In the genomic region with DNA sequence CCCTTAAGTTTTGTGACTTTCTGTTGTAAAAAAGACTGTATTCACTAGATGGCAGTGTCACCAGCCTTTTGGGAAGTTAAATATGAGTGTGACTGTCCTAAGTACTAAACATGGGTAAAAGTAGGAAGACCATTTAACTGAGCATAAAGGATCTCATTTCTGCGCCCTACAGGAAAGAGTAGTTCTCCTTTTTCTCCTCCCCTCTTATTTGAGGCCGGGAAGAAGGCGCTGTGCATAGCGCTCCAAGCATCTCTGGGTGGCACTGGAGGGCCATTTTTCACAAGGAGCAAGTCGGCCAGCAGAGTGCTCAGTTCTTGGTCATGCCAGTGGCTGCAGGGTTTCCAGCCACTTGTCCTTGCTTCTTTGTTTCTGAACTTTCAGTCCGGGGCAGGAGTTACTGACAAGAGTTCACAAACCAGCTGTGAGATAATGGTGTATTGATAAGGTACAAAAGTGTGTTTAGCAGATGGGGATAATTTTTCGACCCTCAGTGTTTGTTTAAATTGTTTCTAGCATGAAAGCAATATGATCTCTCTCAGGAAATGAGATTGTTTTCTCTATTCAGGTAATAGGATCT, we compare ENCODE assay signal across 8 cellular contexts.
A peak's percentile ranks its signal among the peaks of the same experiment; 100 is the strongest.
DNase-seq lines count a peak whose midpoint lies in the region; ATAC-seq and TF ChIP-seq lines count a peak whose summit lies in the region.

No MANE protein-coding gene starts in this region.

- H2AFZ ChIP-seq in OCI-LY3 (ENCODE audit: low read depth, low read length): peak overlapping the region; percentile 66

- no peaks in the 10 kb centered on the region for H4K20me1 ChIP-seq in OCI-LY3 (ENCODE audit: insufficient read depth, low read length)

- peak; percentile 65 for DNase-seq in DMS 273 (lab: John Stamatoyannopoulos, UW; ENCODE audit: unreplicated experiment)
- peak; percentile 81 for DNase-seq in amniotic epithelial cell (ENCODE audit: low read depth)
- peak; percentile 68 to 90 for DNase-seq in cardiac muscle cell (ENCODE audit: low read depth in 1 of 2, low spot score in 1 of 2)
- peak; percentile 66 to 79 (median 76) for DNase-seq in ovary
- no peak for DNase-seq in stimulated activated naive CD4-positive, alpha-beta T cell treated with Interleukin-2 at 50 U/mL for 16 hours (lab: John Stamatoyannopoulos, UW)

- no peak for TF ChIP-seq EP300 in ovary (IDR thresholded peaks at IDR 0.05)

- H3K79me2 ChIP-seq in OCI-LY3 (ENCODE audit: low read length): no peaks in the 10 kb centered on the region

- peak overlapping the region; percentile 42 for H3K4me3 ChIP-seq in OCI-LY3 (ENCODE audit: low read length)
- no peak overlapping the region for H3K4me3 ChIP-seq in cardiac muscle cell
- H3K4me3 ChIP-seq in ovary: no peak overlapping the region

- H3K4me2 ChIP-seq in OCI-LY3 (ENCODE audit: low read length): peak overlapping the region; percentile 57

- peak overlapping the region; percentile 36 for H3K9ac ChIP-seq in OCI-LY3 (ENCODE audit: low read length)

- H3K27ac ChIP-seq in OCI-LY3 (ENCODE audit: low read length) (0 out of 2 replicates have a peak overlapping the region, but pooled peaks have one; percentile 12), cardiac muscle cell (peak overlapping the region; percentile 40), ovary (peak overlapping the region in 1 of 2 donors; percentile 26)

- peak; percentile 89 for ATAC-seq in GM19397 (IDR thresholded peaks at IDR 0.05; ENCODE audit: unreplicated experiment)
- ATAC-seq in HG03521 (IDR thresholded peaks at IDR 0.05; ENCODE audit: unreplicated experiment): peak; percentile 79

- H3K9me3 ChIP-seq in OCI-LY3 (ENCODE audit: insufficient read depth, low read length) (no peaks in the 10 kb centered on the region), cardiac muscle cell (ENCODE audit: low read depth) (no peaks in the 10 kb centered on the region), ovary (no peaks in the 10 kb centered on the region)

- intact Hi-C loops in ovary (cut with DNase I): loop anchor here (2.0 to 10.0 kb wide), 5 partner anchors 61 to 229 kb away; no protein-coding TSS in a partner anchor

- H3K4me1 ChIP-seq in OCI-LY3 (ENCODE audit: low read length): peaks cover 9% of the 10 kb centered on the region
- peaks cover 9% of the 10 kb centered on the region for H3K4me1 ChIP-seq in cardiac muscle cell (ENCODE audit: low read depth)
- peaks cover 5% of the 10 kb centered on the region for H3K4me1 ChIP-seq in ovary (ENCODE audit: insufficient read depth)

- TF ChIP-seq POLR2A in ovary (IDR thresholded peaks at IDR 0.05): no peak

- no peaks in the 10 kb centered on the region for H3K27me3 ChIP-seq in OCI-LY3 (ENCODE audit: low read depth, low read length)
- H3K27me3 ChIP-seq in cardiac muscle cell: no peaks in the 10 kb centered on the region
- no peaks in the 10 kb centered on the region for H3K27me3 ChIP-seq in ovary

- 2 to 6% (median 3%) methylated on average over 7 of the region's 7 CpGs for WGBS in ovary, 3 donors

- TF ChIP-seq CTCF in OCI-LY3 (IDR thresholded peaks at IDR 0.05; ENCODE audit: low read depth, low read length) (peak; percentile 100), cardiac muscle cell (IDR thresholded peaks at IDR 0.05; ENCODE audit: low read depth, low read length) (peak; percentile 76), ovary (IDR thresholded peaks at IDR 0.05) (peak; percentile 77 to 86 (median 80))

- H3K36me3 ChIP-seq in OCI-LY3 (replicated peaks; ENCODE audit: low read depth, low read length) (no peaks in the 10 kb centered on the region), cardiac muscle cell (no peaks in the 10 kb centered on the region), ovary (no peaks in the 10 kb centered on the region)
